In genomic region chr4:145808848-145809512, GRCh38 we compare ENCODE assay signal across 1 cellular context.
TF ChIP-seq lines count a peak whose summit lies in the region.

No MANE protein-coding gene starts in this region.

TF ChIP-seq in GM12878, 131 proteins besides CTCF, POLR2A, EP300 and RAD21 (continued from another document):
- TF ChIP-seq ZBTB33 (IDR thresholded peaks at IDR 0.05) (no peak), SUPT20H (IDR thresholded peaks at IDR 0.05; ENCODE audit: borderline replicate concordance, control insufficient read depth, low read depth, low read length) (no peak), ZNF622 (IDR thresholded peaks at IDR 0.05) (no peak), YBX1 (IDR thresholded peaks at IDR 0.05) (no peak), PML (IDR thresholded peaks at IDR 0.05; ENCODE audit: low read length) (0 out of 2 replicates have a peak, but pooled peaks have one; percentile 33), WRNIP1 (IDR thresholded peaks at IDR 0.05; ENCODE audit: borderline replicate concordance, low read depth, low read length) (no peak), TCF7 (IDR thresholded peaks at IDR 0.05; ENCODE audit: borderline replicate concordance) (no peak), NR2C2 (IDR thresholded peaks at IDR 0.05; ENCODE audit: borderline replicate concordance, control insufficient read depth, insufficient read length, low read depth) (no peak), MEF2B (IDR thresholded peaks at IDR 0.05; ENCODE audit: partially characterized antibody, poor library complexity, severe bottlenecking) (no peak), ZNF384 (IDR thresholded peaks at IDR 0.05; ENCODE audit: borderline replicate concordance, low read depth, low read length) (no peak), CBX5 (IDR thresholded peaks at IDR 0.05; ENCODE audit: low read depth) (0 out of 2 replicates have a peak, but pooled peaks have one; percentile 24), RBBP5 (conservative IDR thresholded peaks at IDR 0.05) (no peak), EZH2 (IDR thresholded peaks at IDR 0.05; ENCODE audit: borderline replicate concordance, control insufficient read depth, low read depth, low read length) (no peak), GATAD2B (conservative IDR thresholded peaks at IDR 0.05; ENCODE audit: low read depth) (no peak), FOXM1 (IDR thresholded peaks at IDR 0.05; ENCODE audit: low read depth, low read length) (no peak)
- TF ChIP-seq, protein P1, sequence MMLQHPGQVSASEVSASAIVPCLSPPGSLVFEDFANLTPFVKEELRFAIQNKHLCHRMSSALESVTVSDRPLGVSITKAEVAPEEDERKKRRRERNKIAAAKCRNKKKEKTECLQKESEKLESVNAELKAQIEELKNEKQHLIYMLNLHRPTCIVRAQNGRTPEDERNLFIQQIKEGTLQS (IDR thresholded peaks at IDR 0.05; ENCODE audit: borderline replicate concordance, extremely low read depth, low read depth, low read length) = no peak
- TF ChIP-seq, protein P2, sequence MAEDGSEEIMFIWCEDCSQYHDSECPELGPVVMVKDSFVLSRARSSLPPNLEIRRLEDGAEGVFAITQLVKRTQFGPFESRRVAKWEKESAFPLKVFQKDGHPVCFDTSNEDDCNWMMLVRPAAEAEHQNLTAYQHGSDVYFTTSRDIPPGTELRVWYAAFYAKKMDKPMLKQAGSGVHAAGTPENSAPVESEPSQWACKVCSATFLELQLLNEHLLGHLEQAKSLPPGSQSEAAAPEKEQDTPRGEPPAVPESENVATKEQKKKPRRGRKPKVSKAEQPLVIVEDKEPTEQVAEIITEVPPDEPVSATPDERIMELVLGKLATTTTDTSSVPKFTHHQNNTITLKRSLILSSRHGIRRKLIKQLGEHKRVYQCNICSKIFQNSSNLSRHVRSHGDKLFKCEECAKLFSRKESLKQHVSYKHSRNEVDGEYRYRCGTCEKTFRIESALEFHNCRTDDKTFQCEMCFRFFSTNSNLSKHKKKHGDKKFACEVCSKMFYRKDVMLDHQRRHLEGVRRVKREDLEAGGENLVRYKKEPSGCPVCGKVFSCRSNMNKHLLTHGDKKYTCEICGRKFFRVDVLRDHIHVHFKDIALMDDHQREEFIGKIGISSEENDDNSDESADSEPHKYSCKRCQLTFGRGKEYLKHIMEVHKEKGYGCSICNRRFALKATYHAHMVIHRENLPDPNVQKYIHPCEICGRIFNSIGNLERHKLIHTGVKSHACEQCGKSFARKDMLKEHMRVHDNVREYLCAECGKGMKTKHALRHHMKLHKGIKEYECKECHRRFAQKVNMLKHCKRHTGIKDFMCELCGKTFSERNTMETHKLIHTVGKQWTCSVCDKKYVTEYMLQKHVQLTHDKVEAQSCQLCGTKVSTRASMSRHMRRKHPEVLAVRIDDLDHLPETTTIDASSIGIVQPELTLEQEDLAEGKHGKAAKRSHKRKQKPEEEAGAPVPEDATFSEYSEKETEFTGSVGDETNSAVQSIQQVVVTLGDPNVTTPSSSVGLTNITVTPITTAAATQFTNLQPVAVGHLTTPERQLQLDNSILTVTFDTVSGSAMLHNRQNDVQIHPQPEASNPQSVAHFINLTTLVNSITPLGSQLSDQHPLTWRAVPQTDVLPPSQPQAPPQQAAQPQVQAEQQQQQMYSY (CRISPR knock-in tag; IDR thresholded peaks at IDR 0.05) = no peak
TF ChIP-seq in GM12878: peak in this region for 9.
